ENCODE assay signal across 29 cellular contexts in the genomic region with DNA sequence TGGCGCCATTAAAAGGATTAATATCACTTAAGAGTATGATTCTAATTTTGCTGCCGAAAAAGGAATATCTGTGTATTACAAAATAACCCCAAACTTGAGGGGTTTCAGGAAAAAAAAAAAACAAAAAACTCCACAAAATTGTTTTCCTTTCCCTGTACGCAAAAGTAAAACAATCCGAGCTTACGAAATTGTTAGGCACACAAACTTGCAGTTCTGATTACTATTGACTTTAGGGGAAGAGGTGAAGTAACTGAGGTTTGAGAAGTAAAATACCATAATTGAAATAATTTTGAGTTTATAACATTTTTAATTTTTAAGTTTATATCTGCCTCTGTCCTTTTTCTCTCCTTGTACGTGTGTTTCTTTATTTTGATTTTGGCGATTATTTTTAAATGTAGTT.
"Had no signal": no experiment of that assay in that cellular context is flagged by ENCODE, and none has a peak within 500 bp of the region (broad histone marks: within the 10 kb centered on the region; RNA-seq: fewer than 3 reads in every experiment).

No MANE protein-coding gene starts in this region.

- H3K9me3 ChIP-seq: heart right ventricle, neutrophil, ovary, right atrium auricular region, suprapubic skin, thoracic aorta, tibial artery, upper lobe of right lung, uterus had no signal

- H2AFZ ChIP-seq: hepatocyte, neural progenitor cell had no signal

- H3K27ac ChIP-seq: heart right ventricle, hepatocyte, neural progenitor cell, neutrophil, ovary, right atrium auricular region, skin epidermis, suprapubic skin, thoracic aorta, tibial artery, upper lobe of right lung, uterus had no signal

- H3K4me1 ChIP-seq: heart right ventricle, neural progenitor cell, right atrium auricular region, suprapubic skin, tibial artery, upper lobe of right lung, uterus had no signal

- DNase-seq: heart right ventricle; islet precursor cell; mesendoderm; naive B cell; natural killer cell; nephron progenitor cell; occipital lobe; ovary; stimulated activated CD4-positive, alpha-beta T cell treated with anti-CD3 and anti-CD28 coated beads, Interleukin-12 subunit alpha, Interleukin-12 subunit beta, amount 100 ng/mL, for 4 hours; stimulated activated CD4-positive, alpha-beta T cell treated with anti-CD3 and anti-CD28 coated beads, Interleukin-15, amount 100 ng/mL, for 24 hours; stimulated activated CD4-positive, alpha-beta T cell treated with anti-CD3 and anti-CD28 coated beads, Interleukin-2, amount 100 ng/mL, for 24 hours; stimulated activated CD4-positive, alpha-beta T cell treated with anti-CD3 and anti-CD28 coated beads, Interleukin-4, amount 100 ng/mL, for 1 hour; stimulated activated naive B cell treated with anti-CD40 and anti-IgM and Interleukin-4, amounts not matched to agents 10 μg/mL and 1 μg/mL and 100 μg/mL, for 72 hours; stimulated activated naive CD8-positive, alpha-beta T cell treated with anti-CD3 and anti-CD28 coated beads, Interleukin-15, Interleukin-2, amounts not matched to agents 100 U/mL and 50 U/mL, for 24 hours; tibial artery; trophoblast cell; upper lobe of right lung; uterus had no signal

- H3K36me3 ChIP-seq: ovary, uterus had no signal

- H3K4me1 Mint-ChIP-seq: mesothelial cell of epicardium, naive B cell, natural killer cell, neural progenitor cell had no signal

- H3K9me3 Mint-ChIP-seq: naive B cell; natural killer cell; neural progenitor cell; stimulated activated naive B cell treated with anti-CD40 and anti-IgM and Interleukin-4, amounts not matched to agents 10 μg/mL and 1 μg/mL and 100 μg/mL, for 72 hours had no signal

- H3K4me2 ChIP-seq: hepatocyte, neural progenitor cell had no signal

- H3K27me3 Mint-ChIP-seq: naive B cell; progenitor cell of endocrine pancreas; stimulated activated naive B cell treated with anti-CD40 and anti-IgM and Interleukin-4, amounts not matched to agents 10 μg/mL and 1 μg/mL and 100 μg/mL, for 72 hours had no signal

- ATAC-seq: heart right ventricle; natural killer cell; sciatic nerve; stimulated activated naive B cell treated with anti-CD40 and anti-IgM and Interleukin-4, amounts not matched to agents 10 μg/mL and 1 μg/mL and 100 μg/mL, for 72 hours; stimulated activated naive CD8-positive, alpha-beta T cell treated with anti-CD3 and anti-CD28 coated beads, Interleukin-15, Interleukin-2, amounts not matched to agents 100 U/mL and 50 U/mL, for 24 hours; upper lobe of right lung had no signal

- H3K27me3 ChIP-seq: heart right ventricle, hepatocyte, neural progenitor cell, neutrophil, ovary, suprapubic skin, tibial artery, upper lobe of right lung had no signal

- H3K4me3 Mint-ChIP-seq: mesothelial cell of epicardium; natural killer cell; nephron progenitor cell; neural progenitor cell; stimulated activated naive B cell treated with anti-CD40 and anti-IgM and Interleukin-4, amounts not matched to agents 10 μg/mL and 1 μg/mL and 100 μg/mL, for 72 hours had no signal

- H3K27ac Mint-ChIP-seq: mesothelial cell of epicardium; naive B cell; natural killer cell; nephron progenitor cell; neural progenitor cell; progenitor cell of endocrine pancreas; stimulated activated naive B cell treated with anti-CD40 and anti-IgM and Interleukin-4, amounts not matched to agents 10 μg/mL and 1 μg/mL and 100 μg/mL, for 72 hours had no signal

- H3K9ac ChIP-seq: neural progenitor cell had no signal

- H3K4me3 ChIP-seq: heart right ventricle, hepatocyte, lung, neural progenitor cell, ovary, right atrium auricular region, skin epidermis, suprapubic skin, thoracic aorta, tibial artery, upper lobe of right lung, uterus had no signal
